Comparison of ENCODE assay signal across 8 cellular contexts in genomic region chr20:57622579-57623381, GRCh38. TPM values are rescaled to one million over a fixed set of nuclear protein-coding genes. Genes with fewer than 3 reads are reported as not detected.
DNase-seq lines count a peak whose midpoint lies in the region; ATAC-seq, FAIRE-seq and TF ChIP-seq lines count a peak whose summit lies in the region.

No MANE protein-coding gene starts in this region.

- peak overlapping the region; percentile 78 to 84 for H3K27ac Mint-ChIP-seq in T-cell
- H3K27ac Mint-ChIP-seq in astrocyte (ENCODE audit: unreplicated experiment) = no peak overlapping the region

- no peak overlapping the region for H3K4me3 ChIP-seq in astrocyte (ENCODE audit: insufficient read depth, low read depth, low read length)

- H3K27me3 ChIP-seq in astrocyte (ENCODE audit: insufficient read depth, low read length) = peaks cover 4% of the 10 kb centered on the region

- TF ChIP-seq CTCF in astrocyte (IDR thresholded peaks at IDR 0.05; ENCODE audit: insufficient read depth, low read depth, low read length) = peak; percentile 70

- H3K36me3 Mint-ChIP-seq in T-cell (peaks cover 21% of the 10 kb centered on the region), astrocyte (ENCODE audit: low read depth, unreplicated experiment) (no peaks in the 10 kb centered on the region)

- no peak overlapping the region for H3K4me2 ChIP-seq in astrocyte (ENCODE audit: low read length)

- peak; percentile 85 for DNase-seq in D341Med (ENCODE audit: low spot score)
- peak; percentile 8 for DNase-seq in KG1 (lab: John Stamatoyannopoulos, UW)
- DNase-seq in T-cell = peak; percentile 32 to 79 (median 67)
- DNase-seq in astrocyte (ENCODE audit: low read depth) = peak; percentile 65
- DNase-seq in islet precursor cell = peak; percentile 92
- peak; percentile 68 for DNase-seq in stimulated activated CD4-positive, alpha-beta T cell treated with anti-CD3 and anti-CD28 coated beads, Interleukin-4, amount 100 ng/mL, for 24 hours

- H3K36me3 ChIP-seq in astrocyte (ENCODE audit: insufficient read depth, low read length) = no peaks in the 10 kb centered on the region

- no peaks in the 10 kb centered on the region for H3K79me2 ChIP-seq in astrocyte (ENCODE audit: insufficient read depth, low read length)

- peaks cover 8% of the 10 kb centered on the region for H3K4me1 ChIP-seq in astrocyte (ENCODE audit: insufficient read depth, low read length)

- no peaks in the 10 kb centered on the region for H3K9me3 ChIP-seq in astrocyte (ENCODE audit: insufficient read depth, low read depth, low read length)

- POLR2A ChIA-PET in T-cell (lab: Charles Lee) = interaction anchor here in 1 of 2 donors (0.6 kb wide), 1 partner anchor 761 kb away, joined by 7 read pairs; no protein-coding TSS in a partner anchor

- no peak overlapping the region for H2AFZ ChIP-seq in astrocyte (ENCODE audit: low read depth, low read length)

- H3K27ac ChIP-seq in astrocyte (ENCODE audit: low read depth, low read length) = no peak overlapping the region

- peaks cover 0 to 7% (median 6%) of the 10 kb centered on the region in 3 donors for H3K9me3 Mint-ChIP-seq in T-cell
- H3K9me3 Mint-ChIP-seq in astrocyte (ENCODE audit: unreplicated experiment) = peaks cover 6% of the 10 kb centered on the region

- peaks cover 74 to 79% (median 78%) of the 10 kb centered on the region in 3 donors for H3K4me1 Mint-ChIP-seq in T-cell
- H3K4me1 Mint-ChIP-seq in astrocyte (ENCODE audit: low read depth, unreplicated experiment) = peaks cover 9% of the 10 kb centered on the region

- H3K27me3 Mint-ChIP-seq in T-cell (no peaks in the 10 kb centered on the region), astrocyte (ENCODE audit: low read depth, unreplicated experiment) (peaks cover 27% of the 10 kb centered on the region)

- ATAC-seq in T-cell (replicated peaks in 1 of 4) (peak in 2 of 4 experiments; percentile 15 to 34), GM18867 (IDR thresholded peaks at IDR 0.05; ENCODE audit: unreplicated experiment) (no peak), HG03521 (IDR thresholded peaks at IDR 0.05; ENCODE audit: unreplicated experiment) (no peak)

- FAIRE-seq in astrocyte (lab: Jason Lieb, UNC) = no peak

- H3K4me3 Mint-ChIP-seq in T-cell (peak overlapping the region in 1 of 3 donors; percentile 19), astrocyte (ENCODE audit: unreplicated experiment) (peak overlapping the region; percentile 45)

- H3K9ac ChIP-seq in astrocyte (ENCODE audit: low read length) = no peak overlapping the region

- CTCF ChIA-PET in T-cell (lab: Charles Lee) = interaction anchor here (0.5 to 1.7 kb wide), 9 partner anchors 17 to 87 kb away, joined by 3 to 10 read pairs (median 3); partner anchors contain the start of gene PMEPA1 (in 1 of the 2)

- no peaks in the 10 kb centered on the region for H4K20me1 ChIP-seq in astrocyte (ENCODE audit: insufficient read depth, low read length)

RNA-seq across cellular contexts. Expression of gene ZBP1, which starts 2.6 kb away (rescaled TPM):
- 10 to 100 TPM in 4 of 5 donors, 1 to 10 TPM in 1; 8.6 to 41.1 (median 20.6) TPM for total RNA-seq in T-cell
- not detected in 2 replicates for total RNA-seq in astrocyte

Comparison
In these comparisons a context has a peak if more than half of its experiments do, and no peak if none do; other contexts are left out.
1. DNase-seq: peak in every context shown above with its lines; median percentile 92 in islet precursor cell; 85 in D341Med; 68 in stimulated activated CD4-positive, alpha-beta T cell treated with anti-CD3 and anti-CD28 coated beads, Interleukin-4, amount 100 ng/mL, for 24 hours; 67 in T-cell; 65 in astrocyte; 8 in KG1.